ENCODE assay signal across 1 cellular context in the genomic region with DNA sequence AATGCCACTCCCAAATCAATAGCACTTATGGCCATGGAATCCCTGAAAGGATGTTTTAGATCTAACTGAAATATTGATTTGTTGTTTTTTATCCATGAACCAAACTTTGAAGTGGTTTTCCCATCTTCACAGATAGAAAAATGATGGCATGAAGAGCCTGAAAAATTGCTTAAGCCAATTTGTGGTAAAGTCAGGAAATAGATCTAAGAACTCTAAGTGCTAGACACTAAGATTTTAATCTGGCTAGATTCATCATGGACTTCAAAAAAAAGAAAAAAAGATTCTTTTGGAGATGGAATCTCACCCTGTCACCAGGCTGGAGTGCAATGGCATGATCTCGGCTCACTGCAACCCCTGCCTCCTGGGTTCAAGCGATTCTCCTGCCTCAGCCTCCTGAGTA.
TF ChIP-seq lines count a peak whose summit lies in the region.

No MANE protein-coding gene starts in this region.

TF ChIP-seq in IMR-90, 13 proteins besides CTCF, POLR2A, EP300 and RAD21:
- TF ChIP-seq ELK1 (IDR thresholded peaks at IDR 0.05; ENCODE audit: borderline replicate concordance, low read depth, low read length) = no peak
- no peak for TF ChIP-seq MXI1 (IDR thresholded peaks at IDR 0.05; ENCODE audit: borderline replicate concordance, low read depth, low read length)
- no peak for TF ChIP-seq FOS (IDR thresholded peaks at IDR 0.05; ENCODE audit: low read depth, low read length)
- no peak for TF ChIP-seq RCOR1 (IDR thresholded peaks at IDR 0.05; ENCODE audit: insufficient replicate concordance, low read length)
- TF ChIP-seq NFE2L2 (IDR thresholded peaks at IDR 0.05; ENCODE audit: low read depth, low read length) = no peak
- TF ChIP-seq MAZ (IDR thresholded peaks at IDR 0.05; ENCODE audit: borderline replicate concordance, low read depth, low read length) = no peak
- no peak for TF ChIP-seq CHD1 (IDR thresholded peaks at IDR 0.05; ENCODE audit: low read depth, low read length)
- no peak for TF ChIP-seq MAFK (IDR thresholded peaks at IDR 0.05; ENCODE audit: low read depth, low read length)
- no peak for TF ChIP-seq USF2 (IDR thresholded peaks at IDR 0.05; ENCODE audit: low read depth, low read length)
- no peak for TF ChIP-seq RFX5 (IDR thresholded peaks at IDR 0.05; ENCODE audit: low read depth, low read length)
